Comparison of ENCODE assay signal across 8 cellular contexts in the genomic region with DNA sequence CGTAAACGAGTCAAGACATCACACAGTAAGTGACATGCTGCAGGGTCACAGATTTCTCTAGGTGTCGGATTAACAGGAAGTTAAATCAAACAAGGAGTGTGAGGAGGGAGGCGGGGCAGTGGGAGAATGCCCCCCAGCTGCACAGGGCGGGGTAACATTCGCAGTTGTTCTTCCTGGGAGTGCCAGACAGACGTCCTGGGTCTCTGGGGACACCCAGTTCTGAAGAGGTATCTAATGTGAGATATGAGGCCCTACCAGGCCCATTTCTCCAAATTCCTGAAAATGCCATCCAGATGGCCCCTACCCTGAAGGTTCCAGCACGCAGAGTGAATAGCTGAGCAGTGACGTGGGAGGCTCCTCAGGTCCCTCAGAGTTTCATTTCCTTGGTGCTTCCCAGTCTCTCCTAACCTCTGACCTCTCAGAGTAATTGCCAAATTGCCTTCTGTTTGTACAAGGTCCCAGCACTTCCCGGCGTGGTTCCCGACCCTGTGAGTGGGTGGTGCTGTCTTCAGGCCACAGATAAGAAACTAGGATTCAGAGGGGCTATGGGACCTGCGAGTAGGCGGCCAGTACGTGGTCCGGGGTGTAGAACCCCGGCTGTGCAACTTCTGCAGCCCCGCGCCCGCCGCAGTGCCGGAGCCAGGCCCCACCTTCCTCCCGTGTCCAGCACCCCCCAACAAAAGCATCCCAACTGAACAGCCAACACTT. TPM values are rescaled to one million over a fixed set of nuclear protein-coding genes. Genes with fewer than 3 reads are reported as not detected.
DNase-seq lines count a peak whose midpoint lies in the region; ATAC-seq and TF ChIP-seq lines count a peak whose summit lies in the region.

No MANE protein-coding gene starts in this region.

- CTCF ChIA-PET in GM10248 (lab: Yijun Ruan, JAX) = interaction anchor here (0.7 to 7.1 kb wide), 11 partner anchors 14 to 324 kb away, joined by 3 to 57 read pairs (median 3); no protein-coding TSS in a partner anchor

- peak overlapping the region; percentile 30 for H3K27ac Mint-ChIP-seq in activated naive CD4-positive, alpha-beta T cell treated with anti-CD3 and anti-CD28 coated beads, Interleukin-2, amount 50 U/mL, for 24 hours
- peak overlapping the region; percentile 95 for H3K27ac Mint-ChIP-seq in type B pancreatic cell

- H3K27ac ChIP-seq in colonic mucosa (peak overlapping the region; percentile 90), lower lobe of right lung (peak overlapping the region; percentile 96)

- peaks cover 8% of the 10 kb centered on the region for H3K27me3 Mint-ChIP-seq in activated naive CD4-positive, alpha-beta T cell treated with anti-CD3 and anti-CD28 coated beads, Interleukin-2, amount 50 U/mL, for 24 hours
- H3K27me3 Mint-ChIP-seq in type B pancreatic cell = peaks cover 15% of the 10 kb centered on the region

- POLR2A ChIA-PET in GM10248 (lab: Yijun Ruan, JAX) = no interaction called here

- DNase-seq in activated naive CD4-positive, alpha-beta T cell (lab: John Stamatoyannopoulos, UW) = no peak
- DNase-seq in OCI-M1 (lab: John Stamatoyannopoulos, UW) (peak; percentile 67), colonic mucosa (peak; percentile 82), lower lobe of right lung (peak; percentile 81), type B pancreatic cell (ENCODE audit: extremely low spot score, unreplicated experiment) (no peak), GM10248 (ENCODE audit: extremely low spot score) (no peak), inferior parietal cortex (ENCODE audit: extremely low spot score) (no peak)

- peak; percentile 33 to 44 for ATAC-seq in lower lobe of right lung

- TF ChIP-seq CTCF in colonic mucosa (IDR thresholded peaks at IDR 0.05) (no peak), lower lobe of right lung (IDR thresholded peaks at IDR 0.05) (no peak), type B pancreatic cell (conservative IDR thresholded peaks at IDR 0.05) (no peak), GM10248 (IDR thresholded peaks at IDR 0.05; ENCODE audit: control extremely low read depth, extremely low read depth, low read depth, missing control alignments) (no peak)

- peaks cover 19% of the 10 kb centered on the region for H3K4me1 Mint-ChIP-seq in activated naive CD4-positive, alpha-beta T cell treated with anti-CD3 and anti-CD28 coated beads, Interleukin-2, amount 50 U/mL, for 24 hours
- peaks cover 42% of the 10 kb centered on the region for H3K4me1 Mint-ChIP-seq in type B pancreatic cell (ENCODE audit: unreplicated experiment)

- H3K9me3 ChIP-seq in colonic mucosa = no peaks in the 10 kb centered on the region
- no peaks in the 10 kb centered on the region for H3K9me3 ChIP-seq in lower lobe of right lung

- peak overlapping the region; percentile 86 for H3K4me3 Mint-ChIP-seq in activated naive CD4-positive, alpha-beta T cell treated with anti-CD3 and anti-CD28 coated beads, Interleukin-2, amount 50 U/mL, for 24 hours
- H3K4me3 Mint-ChIP-seq in type B pancreatic cell = peak overlapping the region; percentile 88

- H3K4me1 ChIP-seq in colonic mucosa = peaks cover 25% of the 10 kb centered on the region
- peaks cover 57% of the 10 kb centered on the region for H3K4me1 ChIP-seq in lower lobe of right lung

- H3K27me3 ChIP-seq in colonic mucosa (no peaks in the 10 kb centered on the region), lower lobe of right lung (ENCODE audit: low read depth) (no peaks in the 10 kb centered on the region)

- H3K4me3 ChIP-seq in colonic mucosa (peak overlapping the region; percentile 74), lower lobe of right lung (peak overlapping the region; percentile 74)

- peak overlapping the region; percentile 92 to 98 for H3K9ac ChIP-seq in colonic mucosa (ENCODE audit: low read depth in 2 of 2, low read length in 2 of 2)

- no peaks in the 10 kb centered on the region for H3K36me3 ChIP-seq in colonic mucosa
- H3K36me3 ChIP-seq in lower lobe of right lung = peaks cover 37% of the 10 kb centered on the region

- no peaks in the 10 kb centered on the region for H3K36me3 Mint-ChIP-seq in activated naive CD4-positive, alpha-beta T cell treated with anti-CD3 and anti-CD28 coated beads, Interleukin-2, amount 50 U/mL, for 24 hours
- H3K36me3 Mint-ChIP-seq in type B pancreatic cell = peaks cover 18% of the 10 kb centered on the region

- intact Hi-C loops in colonic mucosa (cut with DNase I) = loop anchor here (5.0 kb wide), 1 partner anchor 217 kb away; no protein-coding TSS in a partner anchor
- intact Hi-C loops in lower lobe of right lung (cut with DNase I) = no loop called here

- H3K9me3 Mint-ChIP-seq in activated naive CD4-positive, alpha-beta T cell treated with anti-CD3 and anti-CD28 coated beads, Interleukin-2, amount 50 U/mL, for 24 hours = no peaks in the 10 kb centered on the region
- H3K9me3 Mint-ChIP-seq in type B pancreatic cell = no peaks in the 10 kb centered on the region

RNA-seq across cellular contexts. Expression of a gene that starts 1.8 kb away (rescaled TPM):
- total RNA-seq in colonic mucosa (100 to 1,000 TPM; 402 to 509 TPM), lower lobe of right lung (138 TPM), type B pancreatic cell (ENCODE audit: low replicate concordance) (161 and 230 TPM in 2 replicates)

RNA-seq across cellular contexts. Expression of a gene that starts 19.5 kb away (rescaled TPM):
- not detected for total RNA-seq in colonic mucosa
- not detected for total RNA-seq in lower lobe of right lung
- total RNA-seq in type B pancreatic cell (ENCODE audit: low replicate concordance) = not detected in 2 replicates

Comparison
In these comparisons a context has a peak if more than half of its experiments do, and no peak if none do; other contexts are left out.
1. DNase-seq: peak in OCI-M1 (single experiment), colonic mucosa (single experiment) and lower lobe of right lung (single experiment); none in activated naive CD4-positive, alpha-beta T cell (0 of 4), type B pancreatic cell (single experiment), GM10248 (single experiment) and inferior parietal cortex (single experiment).